Comparison of ENCODE assay signal across 8 cellular contexts in genomic region chr13:42048323-42048624, GRCh38. TPM values are rescaled to one million over a fixed set of nuclear protein-coding genes. Genes with fewer than 3 reads are reported as not detected.
DNase-seq lines count a peak whose midpoint lies in the region; ATAC-seq and TF ChIP-seq lines count a peak whose summit lies in the region.

No MANE protein-coding gene starts in this region.

- DNase-seq in SIG-M5 treated with dmso at 0.1 percent for 504 hours (lab: John Stamatoyannopoulos, UW; ENCODE audit: unreplicated experiment) = peak; percentile 6
- no peak for DNase-seq in SIG-M5 (lab: John Stamatoyannopoulos, UW)
- DNase-seq in activated T-cell treated with anti-CD3 and anti-CD28 coated beads, Interleukin-2, amount 50 U/mL, for 72 hours = no peak
- DNase-seq in right atrium auricular region (ENCODE audit: low spot score) = no peak
- no peak for DNase-seq in SHP77 treated with DMSO at 0.1 percent for 48 hours (lab: John Stamatoyannopoulos, UW)
- no peak for DNase-seq in NCI-H446 treated with DMSO at 0.1 percent for 48 hours (lab: John Stamatoyannopoulos, UW)

- H3K27me3 ChIP-seq in right atrium auricular region (no peaks in the 10 kb centered on the region), skeletal muscle tissue (ENCODE audit: control insufficient read depth in 3 of 3, insufficient read depth in 3 of 3, low read length in 3 of 3) (no peaks in the 10 kb centered on the region)

- H3K36me3 Mint-ChIP-seq in activated T-cell treated with anti-CD3 and anti-CD28 coated beads, Interleukin-2, amount 50 U/mL, for 72 hours (ENCODE audit: insufficient read depth in 2 of 2) = peaks cover 2 to 4% of the 10 kb centered on the region in 2 donors

- TF ChIP-seq CTCF in right atrium auricular region (IDR thresholded peaks at IDR 0.05) = no peak

- H3K9me3 ChIP-seq in right atrium auricular region (no peaks in the 10 kb centered on the region), skeletal muscle tissue (ENCODE audit: control insufficient read depth in 3 of 3, low read length in 3 of 3) (no peaks in the 10 kb centered on the region)

- H3K4me3 Mint-ChIP-seq in activated T-cell treated with anti-CD3 and anti-CD28 coated beads, Interleukin-2, amount 50 U/mL, for 72 hours = peak overlapping the region; percentile 91 to 92

- peak overlapping the region; percentile 60 to 94 for H3K4me3 ChIP-seq in right atrium auricular region
- peak overlapping the region; percentile 82 to 88 (median 86) for H3K4me3 ChIP-seq in skeletal muscle tissue (ENCODE audit: low read length in 3 of 3)

- H3K9ac ChIP-seq in skeletal muscle tissue (ENCODE audit: low read depth in 1 of 3, low read length in 3 of 3) = peak overlapping the region; percentile 66 to 81 (median 77)

- peak; percentile 30 for ATAC-seq in HG03139 (IDR thresholded peaks at IDR 0.05; ENCODE audit: unreplicated experiment)
- ATAC-seq in activated T-cell treated with anti-CD3 and anti-CD28 coated beads, Interleukin-2, amount 50 U/mL, for 72 hours (replicated peaks in 1 of 2) = peak; percentile 44 to 54

- peaks cover 10% of the 10 kb centered on the region for H3K27me3 Mint-ChIP-seq in activated T-cell treated with anti-CD3 and anti-CD28 coated beads, Interleukin-2, amount 50 U/mL, for 72 hours (ENCODE audit: low read depth)

- H3K36me3 ChIP-seq in right atrium auricular region (no peaks in the 10 kb centered on the region), skeletal muscle tissue (ENCODE audit: control insufficient read depth in 3 of 3, insufficient read depth in 3 of 3, low read length in 3 of 3) (no peaks in the 10 kb centered on the region)

- H3K4me1 ChIP-seq in right atrium auricular region = peaks cover 0 to 14% of the 10 kb centered on the region in 2 donors
- peaks cover 9 to 16% (median 11%) of the 10 kb centered on the region in 3 donors for H3K4me1 ChIP-seq in skeletal muscle tissue (ENCODE audit: control insufficient read depth in 3 of 3, insufficient read depth in 3 of 3, low read length in 3 of 3)

- H3K27ac ChIP-seq in right atrium auricular region (peak overlapping the region; percentile 88 to 93), skeletal muscle tissue (ENCODE audit: low read depth, low read length) (peak overlapping the region; percentile 79)

- no peak overlapping the region for H3K27ac Mint-ChIP-seq in activated T-cell treated with anti-CD3 and anti-CD28 coated beads, Interleukin-2, amount 50 U/mL, for 72 hours

- peaks cover 39% of the 10 kb centered on the region for H3K4me1 Mint-ChIP-seq in activated T-cell treated with anti-CD3 and anti-CD28 coated beads, Interleukin-2, amount 50 U/mL, for 72 hours (ENCODE audit: low read depth)

- no peaks in the 10 kb centered on the region for H3K9me3 Mint-ChIP-seq in activated T-cell treated with anti-CD3 and anti-CD28 coated beads, Interleukin-2, amount 50 U/mL, for 72 hours

RNA-seq across cellular contexts. Expression of gene DGKH, which starts 0.2 kb away (rescaled TPM):
- total RNA-seq in activated T-cell treated with anti-CD3 and anti-CD28 coated beads, Interleukin-2, amount 50 U/mL, for 72 hours = 10 to 100 TPM; 15.3 to 19.2 TPM
- total RNA-seq in right atrium auricular region (1 to 10 TPM; 4.1 to 6.6 TPM), skeletal muscle tissue (8.4 TPM)
